ENCODE assay signal across 22 cellular contexts in genomic region chr3:65107174-65107573, GRCh38.
DNase-seq lines count a peak whose midpoint lies in the region; ATAC-seq and TF ChIP-seq lines count a peak whose summit lies in the region.
"Had no signal": no experiment of that assay in that cellular context is flagged by ENCODE, and none has a peak within 500 bp of the region (broad histone marks: within the 10 kb centered on the region; RNA-seq: fewer than 3 reads in every experiment).

No MANE protein-coding gene starts in this region.

- peak overlapping the region in 3 of 5 experiments; percentile 17 to 51 (median 40) for H3K27ac Mint-ChIP-seq in brain
- H3K27ac Mint-ChIP-seq in endodermal cell: no peak overlapping the region
- no peak overlapping the region for H3K27ac Mint-ChIP-seq in activated CD4-positive, alpha-beta memory T cell treated with anti-CD3 and anti-CD28 coated beads for 36 hours
- H3K27ac Mint-ChIP-seq: activated naive CD4-positive, alpha-beta T cell treated with anti-CD3 and anti-CD28 coated beads, Interleukin-2, amount 50 U/mL, for 72 hours; CD8-positive, alpha-beta memory T cell; stimulated activated memory B cell treated with anti-CD40 and anti-IgM and Interleukin-4, amounts not matched to agents 10 μg/mL and 1 μg/mL and 100 μg/mL, for 72 hours had no signal

- 3 to 4% methylated on average over 5 of the region's 5 CpGs for WGBS in GM23248 (ENCODE audit: low coverage in 1 of 2, low lambda C conversion rate in 2 of 2, missing lambda C conversion rate in 2 of 2), 2 experiments
- WGBS in endodermal cell (ENCODE audit: insufficient coverage in 1 of 2, insufficient read length in 1 of 2), 2 experiments: 75 to 88% methylated on average over 2 to 5 of the region's 5 CpGs

- no peaks in the 10 kb centered on the region for H3K79me2 ChIP-seq in GM23248 (ENCODE audit: insufficient read depth)

- in situ Hi-C loops in GM23248 (cut with MboI): no loop called here

- H3K27me3 Mint-ChIP-seq in brain (peaks cover 6% of the 10 kb centered on the region), endodermal cell (ENCODE audit: insufficient read depth) (no peaks in the 10 kb centered on the region)
- H3K27me3 Mint-ChIP-seq in activated CD4-positive, alpha-beta memory T cell treated with anti-CD3 and anti-CD28 coated beads for 36 hours: no peaks in the 10 kb centered on the region
- H3K27me3 Mint-ChIP-seq: CD8-positive, alpha-beta memory T cell; stimulated activated memory B cell treated with anti-CD40 and anti-IgM and Interleukin-4, amounts not matched to agents 10 μg/mL and 1 μg/mL and 100 μg/mL, for 72 hours had no signal

- H3K36me3 ChIP-seq in GM23248 (ENCODE audit: low read depth): no peaks in the 10 kb centered on the region
- H3K36me3 ChIP-seq in endodermal cell (ENCODE audit: control insufficient read depth, insufficient read depth, low read length): no peaks in the 10 kb centered on the region
- H3K36me3 ChIP-seq: esophagus squamous epithelium, SJCRH30, tibial artery had no signal

- CTCF ChIA-PET in activated CD4-positive, alpha-beta memory T cell treated with anti-CD3 and anti-CD28 coated beads for 36 hours (lab: Charles Lee): no interaction called here

- intact Hi-C loops in activated CD4-positive, alpha-beta memory T cell treated with anti-CD3 and anti-CD28 coated beads for 36 hours (cut with micrococcal nuclease): no loop called here

- TF ChIP-seq CTCF in brain (conservative IDR thresholded peaks at IDR 0.05) (no peak), omental fat pad (IDR thresholded peaks at IDR 0.05) (no peak), endodermal cell (conservative IDR thresholded peaks at IDR 0.05) (no peak)

- H3K27me3 ChIP-seq in GM23248 (replicated peaks; ENCODE audit: insufficient read depth): 0 out of 2 replicates have a peak, but pooled peaks cover 12% of the 10 kb centered on the region
- H3K27me3 ChIP-seq in endodermal cell (ENCODE audit: control insufficient read depth, insufficient read depth, low read length, poor library complexity, severe bottlenecking): no peaks in the 10 kb centered on the region
- H3K27me3 ChIP-seq: esophagus squamous epithelium, SJCRH30, tibial artery had no signal

- no peaks in the 10 kb centered on the region for H3F3A ChIP-seq in GM23248 (ENCODE audit: insufficient read depth)

- H3K4me1 ChIP-seq in GM23248 (ENCODE audit: insufficient read depth) (no peaks in the 10 kb centered on the region), endodermal cell (ENCODE audit: control insufficient read depth, insufficient read depth, low read length) (no peaks in the 10 kb centered on the region)
- H3K4me1 ChIP-seq: SJCRH30 had no signal

- H3K9me3 Mint-ChIP-seq in brain (peaks cover 0 to 1% (median 0%) of the 10 kb centered on the region in 5 experiments), endodermal cell (peaks cover 2% of the 10 kb centered on the region)
- peaks cover 7% of the 10 kb centered on the region for H3K9me3 Mint-ChIP-seq in activated CD4-positive, alpha-beta memory T cell treated with anti-CD3 and anti-CD28 coated beads for 36 hours

- H3K4me3 ChIP-seq in GM23248 (no peak overlapping the region), endodermal cell (ENCODE audit: low read length) (no peak overlapping the region)
- H3K4me3 ChIP-seq: esophagus squamous epithelium, SJCRH30, tibial artery had no signal

- ATAC-seq in omental fat pad (ENCODE audit: low FRiP score): peak; percentile 76
- no peak for ATAC-seq in HG03196 (IDR thresholded peaks at IDR 0.05; ENCODE audit: unreplicated experiment)
- ATAC-seq in GM19463 (IDR thresholded peaks at IDR 0.05; ENCODE audit: unreplicated experiment): no peak
- ATAC-seq: activated naive CD4-positive, alpha-beta T cell treated with anti-CD3 and anti-CD28 coated beads, Interleukin-2, amount 50 U/mL, for 72 hours; sciatic nerve; stimulated activated memory B cell treated with anti-CD40 and anti-IgM and Interleukin-4, amounts not matched to agents 10 μg/mL and 1 μg/mL and 100 μg/mL, for 72 hours had no signal

- peak; percentile 20 for DNase-seq in GM23248
- DNase-seq in foreskin melanocyte: peak; percentile 59
- DNase-seq in omental fat pad (ENCODE audit: low spot score): no peak
- no peak for DNase-seq in endodermal cell
- DNase-seq in activated CD4-positive, alpha-beta memory T cell treated with anti-CD3 and anti-CD28 coated beads for 36 hours: no peak
- DNase-seq: activated CD4-positive, CD25-positive, alpha-beta regulatory T cell; CD8-positive, alpha-beta memory T cell; DMS79 treated with DMSO at 0.1 percent for 48 hours; esophagus squamous epithelium; IMR-90; midbrain; NCI-H1694 treated with DMSO at 0.1 percent for 48 hours; NCI-H82; SJCRH30; tibial artery had no signal

- H3K4me3 Mint-ChIP-seq in brain: no peak overlapping the region
- no peak overlapping the region for H3K4me3 Mint-ChIP-seq in endodermal cell
- H3K4me3 Mint-ChIP-seq in activated CD4-positive, alpha-beta memory T cell treated with anti-CD3 and anti-CD28 coated beads for 36 hours: no peak overlapping the region
- H3K4me3 Mint-ChIP-seq: CD8-positive, alpha-beta memory T cell; stimulated activated memory B cell treated with anti-CD40 and anti-IgM and Interleukin-4, amounts not matched to agents 10 μg/mL and 1 μg/mL and 100 μg/mL, for 72 hours had no signal

- H4K20me1 ChIP-seq in GM23248 (ENCODE audit: insufficient read depth): no peaks in the 10 kb centered on the region

- H3K9me2 ChIP-seq in GM23248 (ENCODE audit: insufficient read depth): no peaks in the 10 kb centered on the region

- no peaks in the 10 kb centered on the region for H3K9me3 ChIP-seq in GM23248 (ENCODE audit: low read depth)
- no peaks in the 10 kb centered on the region for H3K9me3 ChIP-seq in endodermal cell (ENCODE audit: control insufficient read depth, low read length)
- H3K9me3 ChIP-seq: esophagus squamous epithelium, SJCRH30, tibial artery had no signal

- H3K36me3 Mint-ChIP-seq in brain: no peaks in the 10 kb centered on the region
- H3K36me3 Mint-ChIP-seq in endodermal cell (ENCODE audit: low read depth): no peaks in the 10 kb centered on the region
- no peaks in the 10 kb centered on the region for H3K36me3 Mint-ChIP-seq in activated CD4-positive, alpha-beta memory T cell treated with anti-CD3 and anti-CD28 coated beads for 36 hours
- H3K36me3 Mint-ChIP-seq: CD8-positive, alpha-beta memory T cell; stimulated activated memory B cell treated with anti-CD40 and anti-IgM and Interleukin-4, amounts not matched to agents 10 μg/mL and 1 μg/mL and 100 μg/mL, for 72 hours had no signal

- H3K4me2 ChIP-seq in GM23248 (ENCODE audit: unreplicated experiment): no peak overlapping the region

- no peak overlapping the region for H3K27ac ChIP-seq in GM23248
- no peak overlapping the region for H3K27ac ChIP-seq in endodermal cell (ENCODE audit: low read depth, low read length)
- H3K27ac ChIP-seq: esophagus squamous epithelium, HL-60, SJCRH30, tibial artery had no signal

- H3K9ac ChIP-seq in GM23248 (no peak overlapping the region), endodermal cell (ENCODE audit: extremely low read depth, low read length, poor library complexity, severe bottlenecking) (no peak overlapping the region)

- POLR2A ChIA-PET in activated CD4-positive, alpha-beta memory T cell treated with anti-CD3 and anti-CD28 coated beads for 36 hours (lab: Charles Lee): no interaction called here

- no peak overlapping the region for H2AFZ ChIP-seq in GM23248

- H3K4me1 Mint-ChIP-seq in brain: peaks cover 12% of the 10 kb centered on the region
- no peaks in the 10 kb centered on the region for H3K4me1 Mint-ChIP-seq in endodermal cell
- H3K4me1 Mint-ChIP-seq in activated CD4-positive, alpha-beta memory T cell treated with anti-CD3 and anti-CD28 coated beads for 36 hours (ENCODE audit: low read depth): no peaks in the 10 kb centered on the region
- H3K4me1 Mint-ChIP-seq: CD8-positive, alpha-beta memory T cell; stimulated activated memory B cell treated with anti-CD40 and anti-IgM and Interleukin-4, amounts not matched to agents 10 μg/mL and 1 μg/mL and 100 μg/mL, for 72 hours had no signal

Comparison
In these comparisons a context has a peak if more than half of its experiments do, and no peak if none do; other contexts are left out.
1. DNase-seq: peak in GM23248 (single experiment) and foreskin melanocyte (single experiment); none in omental fat pad (single experiment), endodermal cell (single experiment) and activated CD4-positive, alpha-beta memory T cell treated with anti-CD3 and anti-CD28 coated beads for 36 hours (single experiment).
2. H3K27ac Mint-ChIP-seq: peak in brain (3 of 5); none in endodermal cell (single experiment) and activated CD4-positive, alpha-beta memory T cell treated with anti-CD3 and anti-CD28 coated beads for 36 hours (single experiment).